In the genomic region with DNA sequence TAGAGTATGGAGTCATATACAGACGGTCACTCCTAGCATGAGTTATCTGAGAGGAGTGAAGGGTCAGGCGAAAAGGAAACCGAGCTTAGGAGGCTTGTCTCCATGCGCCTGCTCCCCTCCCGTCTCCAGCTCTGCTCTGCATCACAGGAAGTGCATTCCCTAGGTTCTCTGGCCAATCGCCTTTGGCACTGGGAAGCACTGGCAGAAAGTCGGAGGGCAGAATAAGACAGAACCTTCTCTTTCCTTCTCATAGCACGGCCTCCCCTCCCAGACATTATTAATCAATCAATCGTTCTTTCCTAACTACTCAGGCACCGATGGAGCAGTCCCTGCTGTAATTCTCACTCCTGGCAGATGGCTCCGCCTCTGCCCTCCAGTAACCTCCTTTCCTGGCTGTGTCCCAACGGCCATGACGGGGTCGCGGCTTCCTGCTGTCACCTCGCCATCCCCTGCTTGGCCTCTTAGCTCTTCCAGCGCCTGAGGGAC, we compare ENCODE assay signal across 16 cellular contexts.
DNase-seq lines count a peak whose midpoint lies in the region; TF ChIP-seq lines count a peak whose summit lies in the region.
"Had no signal": no experiment of that assay in that cellular context is flagged by ENCODE, and none has a peak within 500 bp of the region (broad histone marks: within the 10 kb centered on the region; RNA-seq: fewer than 3 reads in every experiment).

No MANE protein-coding gene starts in this region.

- H3K27me3 ChIP-seq in fibroblast of lung (ENCODE audit: control insufficient read depth, insufficient read depth, low read length): peaks cover 9% of the 10 kb centered on the region

- no peaks in the 10 kb centered on the region for H3K79me2 ChIP-seq in fibroblast of lung (ENCODE audit: control insufficient read depth, insufficient read depth, low read length)

- DNase-seq in ELF-1 (ENCODE audit: low read depth, low spot score): peak; percentile 40
- DNase-seq in fibroblast of lung (ENCODE audit: low read depth in 2 of 2): peak in 1 of 2 donors; percentile 68
- peak; percentile 21 for DNase-seq in myocyte (ENCODE audit: low read depth)
- DNase-seq in NCI-H510A (lab: John Stamatoyannopoulos, UW): no peak
- no peak for DNase-seq in Kasumi-1 (lab: John Stamatoyannopoulos, UW)
- no peak for DNase-seq in NCI-H1417 treated with DMSO at 0.1 percent for 48 hours (lab: John Stamatoyannopoulos, UW)
- DNase-seq in activated CD4-positive, alpha-beta T cell treated with anti-CD3 and anti-CD28 coated beads for 1 hour: no peak
- DNase-seq: activated CD4-positive, alpha-beta T cell treated with anti-CD3 and anti-CD28 coated beads, Interleukin-2, amount 50 U/mL, for 48 hours; activated gamma-delta T cell treated with Interleukin-2 at 50 U/mL for 16 hours; cerebellar nuclear complex; esophagus squamous epithelium; GDM1; naive thymus-derived CD8-positive, alpha-beta T cell; NCI-H1436 treated with DMSO at 0.1 percent for 48 hours had no signal

- H3K9me3 ChIP-seq in fibroblast of lung (ENCODE audit: control insufficient read depth, insufficient read depth, low read depth, low read length): no peaks in the 10 kb centered on the region

- H3K4me1 ChIP-seq in fibroblast of lung (ENCODE audit: control insufficient read depth, extremely low read depth, insufficient read depth, low read length): no peaks in the 10 kb centered on the region
- H3K4me1 ChIP-seq: esophagus squamous epithelium had no signal

- no peak for TF ChIP-seq CTCF in fibroblast of lung (conservative IDR thresholded peaks at IDR 0.05 in 1 of 2, IDR thresholded peaks at IDR 0.05 in 1 of 2; ENCODE audit: low read depth in 1 of 2, low read length in 2 of 2)

- no peaks in the 10 kb centered on the region for H3K36me3 ChIP-seq in fibroblast of lung (ENCODE audit: control insufficient read depth, insufficient read depth, low read length)
- H3K36me3 ChIP-seq: esophagus squamous epithelium had no signal

- no peaks in the 10 kb centered on the region for H4K20me1 ChIP-seq in fibroblast of lung (ENCODE audit: control insufficient read depth, extremely low read depth, insufficient read depth, low read length)

- no peak overlapping the region for H3K27ac ChIP-seq in fibroblast of lung (ENCODE audit: insufficient read depth, low read length)
- H3K27ac ChIP-seq: C4-2B, esophagus squamous epithelium had no signal

- H2AFZ ChIP-seq in fibroblast of lung (ENCODE audit: low read length): peak overlapping the region; percentile 75

- H3K4me3 ChIP-seq in fibroblast of lung (replicated peaks in 1 of 4; ENCODE audit: control extremely low read depth in 1 of 4, insufficient read depth in 1 of 4, low read depth in 3 of 4, low read length in 4 of 4): peak overlapping the region in 3 of 4 experiments; percentile 4 to 46 (median 19)

- H3K9ac ChIP-seq in fibroblast of lung (ENCODE audit: insufficient read depth, low read length): no peak overlapping the region

- H3K4me2 ChIP-seq in fibroblast of lung (ENCODE audit: extremely low read depth, insufficient read depth, low read length): peak overlapping the region; percentile 47

TF ChIP-seq in PFSK-1, 5 proteins besides CTCF, POLR2A, EP300 and RAD21:
- peak; percentile 82 for TF ChIP-seq POLR2AphosphoS5 (IDR thresholded peaks at IDR 0.05; ENCODE audit: low read depth, low read length)
- peak; percentile 86 for TF ChIP-seq FOXP2 (optimal IDR thresholded peaks at IDR 0.05; ENCODE audit: borderline replicate concordance, extremely low read depth, extremely low read length, insufficient read depth)
- TF ChIP-seq SIN3A (IDR thresholded peaks at IDR 0.05; ENCODE audit: borderline replicate concordance, insufficient read depth, low read length): no peak; the same call in 1 of the 2 replicates
- TF ChIP-seq TAF1 (IDR thresholded peaks at IDR 0.05; ENCODE audit: borderline replicate concordance, insufficient read depth, low read length): peak; percentile 30; the same call in 1 of the 2 replicates
- TF ChIP-seq, protein P1, sequence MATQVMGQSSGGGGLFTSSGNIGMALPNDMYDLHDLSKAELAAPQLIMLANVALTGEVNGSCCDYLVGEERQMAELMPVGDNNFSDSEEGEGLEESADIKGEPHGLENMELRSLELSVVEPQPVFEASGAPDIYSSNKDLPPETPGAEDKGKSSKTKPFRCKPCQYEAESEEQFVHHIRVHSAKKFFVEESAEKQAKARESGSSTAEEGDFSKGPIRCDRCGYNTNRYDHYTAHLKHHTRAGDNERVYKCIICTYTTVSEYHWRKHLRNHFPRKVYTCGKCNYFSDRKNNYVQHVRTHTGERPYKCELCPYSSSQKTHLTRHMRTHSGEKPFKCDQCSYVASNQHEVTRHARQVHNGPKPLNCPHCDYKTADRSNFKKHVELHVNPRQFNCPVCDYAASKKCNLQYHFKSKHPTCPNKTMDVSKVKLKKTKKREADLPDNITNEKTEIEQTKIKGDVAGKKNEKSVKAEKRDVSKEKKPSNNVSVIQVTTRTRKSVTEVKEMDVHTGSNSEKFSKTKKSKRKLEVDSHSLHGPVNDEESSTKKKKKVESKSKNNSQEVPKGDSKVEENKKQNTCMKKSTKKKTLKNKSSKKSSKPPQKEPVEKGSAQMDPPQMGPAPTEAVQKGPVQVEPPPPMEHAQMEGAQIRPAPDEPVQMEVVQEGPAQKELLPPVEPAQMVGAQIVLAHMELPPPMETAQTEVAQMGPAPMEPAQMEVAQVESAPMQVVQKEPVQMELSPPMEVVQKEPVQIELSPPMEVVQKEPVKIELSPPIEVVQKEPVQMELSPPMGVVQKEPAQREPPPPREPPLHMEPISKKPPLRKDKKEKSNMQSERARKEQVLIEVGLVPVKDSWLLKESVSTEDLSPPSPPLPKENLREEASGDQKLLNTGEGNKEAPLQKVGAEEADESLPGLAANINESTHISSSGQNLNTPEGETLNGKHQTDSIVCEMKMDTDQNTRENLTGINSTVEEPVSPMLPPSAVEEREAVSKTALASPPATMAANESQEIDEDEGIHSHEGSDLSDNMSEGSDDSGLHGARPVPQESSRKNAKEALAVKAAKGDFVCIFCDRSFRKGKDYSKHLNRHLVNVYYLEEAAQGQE (IDR thresholded peaks at IDR 0.05; ENCODE audit: insufficient read depth in 1 of 2, low read depth in 2 of 2, low read length in 2 of 2): 0 out of 4 replicates have a peak, but pooled peaks of 1 of the 2 experiments have one; percentile 26
TF ChIP-seq in PFSK-1: peak in this region for 4.

Comparison
In these comparisons a context has a peak if more than half of its experiments do, and no peak if none do; other contexts are left out.
1. DNase-seq: peak in ELF-1 (single experiment) and myocyte (single experiment); none in NCI-H510A (single experiment), Kasumi-1 (0 of 2), NCI-H1417 treated with DMSO at 0.1 percent for 48 hours (single experiment) and activated CD4-positive, alpha-beta T cell treated with anti-CD3 and anti-CD28 coated beads for 1 hour (single experiment).